Comparison of ENCODE assay signal across 8 cellular contexts in the genomic region with DNA sequence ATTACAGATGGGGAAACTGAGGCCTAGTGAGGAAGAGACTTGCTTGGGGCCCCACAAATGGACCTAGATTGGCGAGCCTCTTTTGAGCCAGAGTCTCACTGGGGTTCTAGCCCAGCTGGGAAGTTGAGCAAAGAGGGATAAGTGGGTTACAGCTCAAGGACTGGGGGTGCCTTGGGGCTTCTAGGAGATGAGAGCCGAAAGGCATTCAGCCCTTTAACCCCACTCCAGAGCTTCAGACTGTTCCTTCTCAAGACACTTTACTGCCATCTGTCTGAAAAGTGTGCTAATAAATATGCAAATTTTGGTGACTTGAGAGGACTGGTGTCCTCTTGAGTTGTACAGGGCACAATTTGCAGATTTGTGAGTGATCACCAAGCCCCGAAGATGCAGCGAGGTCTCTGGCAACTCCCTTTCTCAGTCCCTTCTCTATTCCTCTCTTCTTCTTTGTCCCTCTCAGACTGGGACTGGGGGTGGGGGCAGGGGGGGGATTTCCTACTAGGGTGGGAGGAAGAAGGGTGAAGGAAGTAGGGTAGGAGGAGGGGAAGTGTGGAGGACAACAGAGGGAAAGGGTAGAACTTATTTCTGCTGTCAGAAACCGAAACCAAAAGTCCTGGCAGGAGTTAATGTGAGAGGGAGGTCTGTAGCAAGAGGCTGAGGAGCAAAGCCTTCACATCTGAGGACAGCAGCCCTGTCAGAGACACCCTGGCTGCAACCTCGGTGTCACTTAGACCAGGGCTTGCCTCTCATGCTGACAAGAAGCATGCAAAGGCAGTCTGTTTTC. TPM values are rescaled to one million over a fixed set of nuclear protein-coding genes. Genes with fewer than 3 reads are reported as not detected.
A peak's percentile ranks its signal among the peaks of the same experiment; 100 is the strongest.
DNase-seq lines count a peak whose midpoint lies in the region; ATAC-seq and TF ChIP-seq lines count a peak whose summit lies in the region.

No MANE protein-coding gene starts in this region.

- H3K9me3 ChIP-seq in lung (ENCODE audit: control insufficient read depth in 2 of 2, insufficient read depth in 1 of 2, low read length in 1 of 2) (no peaks in the 10 kb centered on the region), transverse colon (no peaks in the 10 kb centered on the region)

- WGBS in lung, 2 donors = 13 to 22% methylated on average over 6 of the region's 6 CpGs
- 37 to 48% methylated on average over 2 to 6 of the region's 6 CpGs for WGBS in transverse colon (ENCODE audit: low coverage in 1 of 2), 2 donors

- in situ Hi-C loops in transverse colon (cut with MboI; ENCODE audit: low pct_ligation_motif_present in 1 of 4, low pct_unique_long_range_greater_than_20kb in 1 of 4, low sequenced_read_pairs in 3 of 4) = loop anchor here in 1 of 4 donors (10.0 kb wide), 1 partner anchor 51 kb away; a partner anchor contains a TSS

- H3K36me3 ChIP-seq in lung (ENCODE audit: control insufficient read depth in 2 of 2, insufficient read depth in 2 of 2, low read length in 2 of 2) (no peaks in the 10 kb centered on the region), transverse colon (no peaks in the 10 kb centered on the region)

- no peak for TF ChIP-seq EP300 in transverse colon (IDR thresholded peaks at IDR 0.05; ENCODE audit: low read depth)

- ATAC-seq in GM21786 (IDR thresholded peaks at IDR 0.05; ENCODE audit: unreplicated experiment) (peak; percentile 26), lung (ENCODE audit: insufficient read depth, low FRiP score) (peak; percentile 21), GM21381 (IDR thresholded peaks at IDR 0.05; ENCODE audit: unreplicated experiment) (no peak), HG03457 (IDR thresholded peaks at IDR 0.05; ENCODE audit: unreplicated experiment) (no peak)

- intact Hi-C loops in transverse colon (cut with DNase I; ENCODE audit: low total_unique reads) = no loop called here

- TF ChIP-seq POLR2A in transverse colon (IDR thresholded peaks at IDR 0.05) = no peak

- no peak overlapping the region for H3K4me3 ChIP-seq in cardiac fibroblast (replicated peaks in 1 of 2; ENCODE audit: low read depth in 2 of 2, low read length in 2 of 2)
- H3K4me3 ChIP-seq in lung = no peak overlapping the region
- H3K4me3 ChIP-seq in transverse colon = peak overlapping the region in 1 of 4 donors; percentile 39

- DNase-seq in DMS79 treated with DMSO at 0.1 percent for 48 hours (lab: John Stamatoyannopoulos, UW) (peak; percentile 11), RPMI8226 (peak; percentile 94), cardiac fibroblast (ENCODE audit: low read depth in 2 of 2) (peak; percentile 51 to 65), lung (ENCODE audit: low spot score) (no peak), transverse colon (peak; percentile 41)

- H3K27ac ChIP-seq in lung (ENCODE audit: low read depth in 1 of 2, low read length in 1 of 2) = peak overlapping the region; percentile 88 to 94
- H3K27ac ChIP-seq in transverse colon = peak overlapping the region; percentile 79 to 90 (median 86)

- TF ChIP-seq CTCF in cardiac fibroblast (IDR thresholded peaks at IDR 0.05; ENCODE audit: low read depth, low read length) (no peak), lung (IDR thresholded peaks at IDR 0.05; ENCODE audit: control extremely low read depth, extremely low read depth) (no peak), transverse colon (IDR thresholded peaks at IDR 0.05) (no peak)

- H3K4me1 ChIP-seq in lung (ENCODE audit: control insufficient read depth in 2 of 2, insufficient read depth in 2 of 2, low read length in 2 of 2) = peaks cover 15 to 23% of the 10 kb centered on the region in 2 donors
- H3K4me1 ChIP-seq in transverse colon = peaks cover 8 to 58% (median 15%) of the 10 kb centered on the region in 4 donors

- no peaks in the 10 kb centered on the region for H3K27me3 ChIP-seq in lung (ENCODE audit: control insufficient read depth, insufficient read depth)
- H3K27me3 ChIP-seq in transverse colon = no peaks in the 10 kb centered on the region

RNA-seq across cellular contexts. Expression of a gene that starts 16.2 kb away (rescaled TPM):
- 1 to 10 TPM; 5.0 to 6.8 TPM for total RNA-seq in lung
- 1 to 10 TPM; 2.3 to 3.4 TPM for polyA plus RNA-seq in lung
- 1 to 10 TPM in 3 of 4 donors, under 1 TPM in 1; 0.82 to 7.1 (median 3.2) TPM for total RNA-seq in transverse colon

RNA-seq across cellular contexts. Expression of a gene that starts 53.8 kb away (rescaled TPM):
- total RNA-seq in lung = 10 to 100 TPM; 25.6 to 84.1 TPM
- polyA plus RNA-seq in lung = 10 to 100 TPM; 36.9 to 75.3 TPM
- 10 to 100 TPM in 2 of 4 donors, 1 to 10 TPM in 2; 4.6 to 12.3 (median 9.8) TPM for total RNA-seq in transverse colon

Comparison
In these comparisons a context has a peak if more than half of its experiments do, and no peak if none do; other contexts are left out.
1. ATAC-seq: peak in GM21786 (single experiment) and lung (single experiment); none in GM21381 (single experiment) and HG03457 (single experiment).